ENCODE assay signal across 8 cellular contexts in the genomic region with DNA sequence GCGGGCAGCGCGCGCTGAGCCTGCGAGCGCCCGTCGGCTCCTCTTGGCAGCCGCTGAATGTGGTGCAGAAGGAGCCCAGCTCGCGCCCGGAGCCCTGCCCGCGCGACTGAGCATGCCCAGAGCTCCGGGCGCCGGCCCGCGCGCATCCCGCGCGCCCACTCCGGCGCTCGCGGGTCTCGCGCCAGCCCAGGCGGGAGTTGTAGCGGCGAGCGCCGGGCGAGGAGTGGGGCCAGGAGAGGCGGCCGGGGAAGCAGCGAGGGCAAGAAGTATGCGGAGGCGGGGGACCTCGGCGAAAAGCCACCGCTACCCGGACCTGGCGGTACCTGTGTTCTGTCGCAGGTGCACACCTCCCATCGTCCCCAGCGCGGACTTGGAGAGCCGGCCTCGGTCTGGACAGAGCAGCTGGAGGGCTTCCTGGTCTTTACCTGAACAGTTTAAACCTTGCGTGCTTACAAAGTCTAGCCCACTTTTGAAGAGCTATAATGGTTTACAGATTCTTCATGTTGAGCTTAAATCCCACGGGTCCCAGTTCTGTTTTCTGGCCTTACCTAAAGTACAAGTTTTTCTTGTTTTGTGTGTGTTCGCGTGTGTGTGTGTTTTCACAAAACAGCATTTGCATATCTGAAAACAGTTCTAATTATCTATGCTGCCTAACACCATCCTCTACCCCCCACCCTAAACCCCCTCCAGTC. TPM values are rescaled to one million over a fixed set of nuclear protein-coding genes. Genes with fewer than 3 reads are reported as not detected.
DNase-seq lines count a peak whose midpoint lies in the region; ATAC-seq and TF ChIP-seq lines count a peak whose summit lies in the region.

A gene (minus strand): TSS at position 61 of the 692 bp plus-strand sequence. CDS start 114 bp downstream, outside the sequence.

- ATAC-seq in HCT116 (peak; percentile 84), foreskin keratinocyte (peak; percentile 82)
- ATAC-seq in activated T-cell treated with anti-CD3 and anti-CD28 coated beads, Interleukin-2, amount 50 U/mL, for 4 hours = peak; percentile 57 to 66
- peak; percentile 42 for ATAC-seq in naive thymus-derived CD4-positive, alpha-beta T cell

- H3K27ac ChIP-seq in HCT116 (ENCODE audit: low read depth, low read length) (peak within 1 kb of the TSS; percentile 79), foreskin keratinocyte (no peak within 1 kb of the TSS), uterus (peak within 1 kb of the TSS; percentile 62 to 69)
- H3K27ac ChIP-seq in naive thymus-derived CD4-positive, alpha-beta T cell (ENCODE audit: low read depth, low read length) = no peak within 1 kb of the TSS

- DNase-seq in T-helper 1 cell (no peak), HCT116 (ENCODE audit: low read depth, low spot score) (peak; percentile 23), NCI-H1694 (lab: John Stamatoyannopoulos, UW) (peak; percentile 26), foreskin keratinocyte (peak in 1 of 2 donors; percentile 30), uterus (peak; percentile 24 to 50)
- no peak for DNase-seq in activated T-cell treated with anti-CD3 and anti-CD28 coated beads, Interleukin-2, amount 50 U/mL, for 4 hours
- peak in 1 of 9 donors; percentile 21 for DNase-seq in naive thymus-derived CD4-positive, alpha-beta T cell

- TF ChIP-seq CTCF in HCT116 (IDR thresholded peaks at IDR 0.05 in 2 of 3, conservative IDR thresholded peaks at IDR 0.05 in 1 of 3; ENCODE audit: borderline replicate concordance in 1 of 3, insufficient read depth in 1 of 3, low read depth in 2 of 3, low read length in 2 of 3) (no peak), foreskin keratinocyte (conservative IDR thresholded peaks at IDR 0.05) (no peak), uterus (IDR thresholded peaks at IDR 0.05) (no peak)

- no TSS peak for BruUV-seq in HCT116 (replicated peaks; lab: Mats Ljungman, UMichigan)

- no peak within 1 kb of the TSS for H3K27ac Mint-ChIP-seq in T-helper 1 cell treated with Interleukin-12 subunit alpha and Interleukin-12 subunit beta and Interleukin-4 antibody, amounts not matched to agents 30 μg/mL and 1 μg/mL, for 36 hours
- no peak within 1 kb of the TSS for H3K27ac Mint-ChIP-seq in naive thymus-derived CD4-positive, alpha-beta T cell

- POLR2A ChIA-PET in HCT116 (lab: Charles Lee) = interaction anchor here (0.6 to 1.0 kb wide), 2 partner anchors 11 to 115 kb away, joined by 3 read pairs; a partner anchor contains a TSS
- POLR2A ChIA-PET in naive thymus-derived CD4-positive, alpha-beta T cell (lab: Charles Lee) = no interaction called here

- intact Hi-C loops in HCT116 (cut with micrococcal nuclease) (no loop called here), uterus (cut with DNase I; ENCODE audit: low total_unique reads) (no loop called here)
- intact Hi-C loops in naive thymus-derived CD4-positive, alpha-beta T cell (cut with micrococcal nuclease) = no loop called here

- H3K4me3 ChIP-seq in HCT116 (replicated peaks in 1 of 2; ENCODE audit: low read depth in 1 of 2, low read length in 2 of 2) (peak within 1 kb of the TSS; percentile 62 to 65), uterus (peak within 1 kb of the TSS; percentile 42 to 66)
- H3K4me3 ChIP-seq in naive thymus-derived CD4-positive, alpha-beta T cell (ENCODE audit: low read length) = no peak within 1 kb of the TSS

- peak within 1 kb of the TSS; percentile 1 for H3K4me3 Mint-ChIP-seq in T-helper 1 cell treated with Interleukin-12 subunit alpha and Interleukin-12 subunit beta and Interleukin-4 antibody, amounts not matched to agents 30 μg/mL and 1 μg/mL, for 36 hours
- peak within 1 kb of the TSS; percentile 58 for H3K4me3 Mint-ChIP-seq in activated T-cell treated with anti-CD3 and anti-CD28 coated beads, Interleukin-2, amount 50 U/mL, for 4 hours
- H3K4me3 Mint-ChIP-seq in naive thymus-derived CD4-positive, alpha-beta T cell = peak within 1 kb of the TSS; percentile 49 to 77 (median 61)

- H3K9me2 ChIP-seq in HCT116 (ENCODE audit: insufficient read depth) = no peaks in the 10 kb centered on the region

- TF ChIP-seq RAD21 in HCT116 (IDR thresholded peaks at IDR 0.05; ENCODE audit: low read depth) = no peak

- no peaks in the 10 kb centered on the region for H3K27me3 ChIP-seq in HCT116 (ENCODE audit: insufficient read depth, low read length)
- H3K27me3 ChIP-seq in foreskin keratinocyte = no peaks in the 10 kb centered on the region
- peaks cover 0 to 4% of the 10 kb centered on the region in 2 donors for H3K27me3 ChIP-seq in naive thymus-derived CD4-positive, alpha-beta T cell (ENCODE audit: control insufficient read depth in 2 of 2, insufficient read depth in 2 of 2, low read length in 2 of 2)
- no peaks in the 10 kb centered on the region for H3K27me3 ChIP-seq in uterus

- TF ChIP-seq POLR2A in HCT116 (IDR thresholded peaks at IDR 0.05; ENCODE audit: borderline replicate concordance, extremely low read depth, insufficient read depth, insufficient read length) (no peak), uterus (IDR thresholded peaks at IDR 0.05) (peak; percentile 37 to 61)

- CTCF ChIA-PET in HCT116 (lab: Charles Lee) = no interaction called here
- CTCF ChIA-PET in naive thymus-derived CD4-positive, alpha-beta T cell (lab: Charles Lee) = no interaction called here

- H2AFZ ChIP-seq in HCT116 (ENCODE audit: low read depth, low read length, poor library complexity, severe bottlenecking) = peak within 1 kb of the TSS; percentile 66

- H3K79me2 ChIP-seq in HCT116 (ENCODE audit: insufficient read depth, low read length) = peaks cover 12% of the 10 kb centered on the region

- H3K27me3 Mint-ChIP-seq in T-helper 1 cell treated with Interleukin-12 subunit alpha and Interleukin-12 subunit beta and Interleukin-4 antibody, amounts not matched to agents 30 μg/mL and 1 μg/mL, for 36 hours (ENCODE audit: low read depth) = peaks cover 60% of the 10 kb centered on the region
- H3K27me3 Mint-ChIP-seq in activated T-cell treated with anti-CD3 and anti-CD28 coated beads, Interleukin-2, amount 50 U/mL, for 4 hours (ENCODE audit: low read depth) = peaks cover 56% of the 10 kb centered on the region
- H3K27me3 Mint-ChIP-seq in naive thymus-derived CD4-positive, alpha-beta T cell = peaks cover 62 to 67% (median 65%) of the 10 kb centered on the region in 5 donors

- H3K9me3 ChIP-seq in HCT116 (ENCODE audit: control insufficient read depth in 1 of 2, insufficient read depth in 1 of 2, low read depth in 1 of 2, low read length in 2 of 2) (no peaks in the 10 kb centered on the region), uterus (no peaks in the 10 kb centered on the region)
- H3K9me3 ChIP-seq in naive thymus-derived CD4-positive, alpha-beta T cell (ENCODE audit: control insufficient read depth in 2 of 3, low read length in 3 of 3) = no peaks in the 10 kb centered on the region

- H3K4me1 Mint-ChIP-seq in T-helper 1 cell treated with Interleukin-12 subunit alpha and Interleukin-12 subunit beta and Interleukin-4 antibody, amounts not matched to agents 30 μg/mL and 1 μg/mL, for 36 hours (ENCODE audit: low read depth) = no peaks in the 10 kb centered on the region
- H3K4me1 Mint-ChIP-seq in activated T-cell treated with anti-CD3 and anti-CD28 coated beads, Interleukin-2, amount 50 U/mL, for 4 hours (ENCODE audit: low read depth) = peaks cover 9% of the 10 kb centered on the region
- peaks cover 5 to 11% (median 7%) of the 10 kb centered on the region in 7 donors for H3K4me1 Mint-ChIP-seq in naive thymus-derived CD4-positive, alpha-beta T cell

- H3K4me2 ChIP-seq in HCT116 (ENCODE audit: low read length) = peak within 1 kb of the TSS; percentile 90

- H3K36me3 ChIP-seq in HCT116 (ENCODE audit: control insufficient read depth in 1 of 2, insufficient read depth in 2 of 2, low read length in 2 of 2) (no peaks in the 10 kb centered on the region), uterus (no peaks in the 10 kb centered on the region)
- H3K36me3 ChIP-seq in naive thymus-derived CD4-positive, alpha-beta T cell (ENCODE audit: control insufficient read depth in 2 of 3, insufficient read depth in 3 of 3, low read length in 3 of 3) = no peaks in the 10 kb centered on the region

- peaks cover 12 to 27% of the 10 kb centered on the region in 2 experiments; a peak in 3 of 4 replicates for H3K4me1 ChIP-seq in HCT116 (ENCODE audit: control insufficient read depth in 1 of 2, insufficient read depth in 2 of 2, low read length in 2 of 2)
- no peaks in the 10 kb centered on the region for H3K4me1 ChIP-seq in foreskin keratinocyte
- no peaks in the 10 kb centered on the region for H3K4me1 ChIP-seq in naive thymus-derived CD4-positive, alpha-beta T cell (ENCODE audit: control insufficient read depth in 2 of 2, insufficient read depth in 2 of 2, low read length in 2 of 2)
- H3K4me1 ChIP-seq in uterus = no peaks in the 10 kb centered on the region

- RAD21 ChIA-PET in HCT116 (lab: Charles Lee; ENCODE audit: low non-redundant PET in 1 of 2, low total read pairs in 2 of 2, uncharacterized antibody in 2 of 2, unreplicated experiment in 2 of 2) = no interaction called here

- no peaks in the 10 kb centered on the region for H3K36me3 Mint-ChIP-seq in T-helper 1 cell treated with Interleukin-12 subunit alpha and Interleukin-12 subunit beta and Interleukin-4 antibody, amounts not matched to agents 30 μg/mL and 1 μg/mL, for 36 hours (ENCODE audit: low read depth)
- no peaks in the 10 kb centered on the region for H3K36me3 Mint-ChIP-seq in activated T-cell treated with anti-CD3 and anti-CD28 coated beads, Interleukin-2, amount 50 U/mL, for 4 hours (ENCODE audit: insufficient read depth)
- H3K36me3 Mint-ChIP-seq in naive thymus-derived CD4-positive, alpha-beta T cell = no peaks in the 10 kb centered on the region

- H4K20me1 ChIP-seq in HCT116 (ENCODE audit: insufficient read depth) = no peaks in the 10 kb centered on the region

- H3K9me3 Mint-ChIP-seq in T-helper 1 cell treated with Interleukin-12 subunit alpha and Interleukin-12 subunit beta and Interleukin-4 antibody, amounts not matched to agents 30 μg/mL and 1 μg/mL, for 36 hours = no peaks in the 10 kb centered on the region
- no peaks in the 10 kb centered on the region for H3K9me3 Mint-ChIP-seq in activated T-cell treated with anti-CD3 and anti-CD28 coated beads, Interleukin-2, amount 50 U/mL, for 4 hours
- peaks cover 0 to 8% (median 0%) of the 10 kb centered on the region in 11 donors for H3K9me3 Mint-ChIP-seq in naive thymus-derived CD4-positive, alpha-beta T cell

- peak within 1 kb of the TSS; percentile 57 for H3K9ac ChIP-seq in HCT116 (ENCODE audit: low read length)

TF ChIP-seq in HCT116, 20 proteins besides CTCF, POLR2A, EP300 and RAD21 (continues in another document):
- no peak for TF ChIP-seq JUND (IDR thresholded peaks at IDR 0.05)
- no peak for TF ChIP-seq SP1 (IDR thresholded peaks at IDR 0.05; ENCODE audit: low read depth)
- peak; percentile 75 for TF ChIP-seq TCF7L2 (IDR thresholded peaks at IDR 0.05; ENCODE audit: borderline replicate concordance, extremely low read depth, insufficient read depth, insufficient read length)
- TF ChIP-seq POLR2AphosphoS5 (IDR thresholded peaks at IDR 0.05; ENCODE audit: low read depth, low read length) = peak; percentile 60

RNA-seq across cellular contexts. Expression of the gene that starts here (rescaled TPM):
- total RNA-seq in HCT116 (2021; ENCODE audit: unreplicated experiment) (16.6 TPM), foreskin keratinocyte (10.4 and 14.9 TPM in 2 replicates), uterus (10 to 100 TPM; 12.9 to 28.9 (median 18.2) TPM)
- 5.9 and 7.0 TPM in 2 replicates for polyA plus RNA-seq in HCT116 (2012)
- total RNA-seq in activated T-cell treated with anti-CD3 and anti-CD28 coated beads, Interleukin-2, amount 50 U/mL, for 4 hours = under 1 TPM; 0.16 to 0.48 (median 0.21) TPM
- polyA plus RNA-seq in foreskin keratinocyte = 4.4 and 7.1 TPM in 2 replicates
- total RNA-seq in naive thymus-derived CD4-positive, alpha-beta T cell = under 1 TPM in 1 of 5 experiments, not detected in 4; 0.08 TPM
- not detected for polyA plus RNA-seq in naive thymus-derived CD4-positive, alpha-beta T cell

Comparison
In these comparisons a context has a peak if more than half of its experiments do, and no peak if none do; other contexts are left out.
1. Peak in ATAC-seq in activated T-cell treated with anti-CD3 and anti-CD28 coated beads, Interleukin-2, amount 50 U/mL, for 4 hours; RNA of the gene not detected or under 1 TPM.
2. Peak in ATAC-seq in naive thymus-derived CD4-positive, alpha-beta T cell; RNA of the gene not detected or under 1 TPM.
3. H3K4me3 Mint-ChIP-seq: peak in every context shown above with its lines; median percentile 61 in naive thymus-derived CD4-positive, alpha-beta T cell; 58 in activated T-cell treated with anti-CD3 and anti-CD28 coated beads, Interleukin-2, amount 50 U/mL, for 4 hours; 1 in T-helper 1 cell treated with Interleukin-12 subunit alpha and Interleukin-12 subunit beta and Interleukin-4 antibody, amounts not matched to agents 30 μg/mL and 1 μg/mL, for 36 hours.
4. DNase-seq: peak in HCT116 (single experiment), NCI-H1694 (single experiment) and uterus (2 of 2); none in T-helper 1 cell (0 of 5) and activated T-cell treated with anti-CD3 and anti-CD28 coated beads, Interleukin-2, amount 50 U/mL, for 4 hours (single experiment).
5. H3K27ac ChIP-seq: peak in HCT116 (single experiment) and uterus (2 of 2); none in foreskin keratinocyte (single experiment) and naive thymus-derived CD4-positive, alpha-beta T cell (single experiment).
6. Peak in every context shown above with its lines, with median percentiles within 50 percentile points of each other: ATAC-seq.